ENCODE assay signal across 8 cellular contexts in genomic region chr19:11420429-11420893, GRCh38. TPM values are rescaled to one million over a fixed set of nuclear protein-coding genes. Genes with fewer than 3 reads are reported as not detected.
DNase-seq lines count a peak whose midpoint lies in the region; ATAC-seq and TF ChIP-seq lines count a peak whose summit lies in the region.
"Had no signal": no experiment of that assay in that cellular context is flagged by ENCODE, and none has a peak within 500 bp of the region (broad histone marks: within the 10 kb centered on the region; RNA-seq: fewer than 3 reads in every experiment).

No MANE protein-coding gene starts in this region.

- DNase-seq in activated naive CD4-positive, alpha-beta T cell treated with anti-CD3 and anti-CD28 coated beads for 36 hours: no peak
- DNase-seq in activated naive CD4-positive, alpha-beta T cell treated with anti-CD3 and anti-CD28 coated beads, Interleukin-2, amount 50 U/mL, for 16 hours: no peak
- DNase-seq in iPS DF 6.9 (ENCODE audit: low read depth, low spot score) (no peak), upper lobe of left lung (peak; percentile 48 to 83), NCI-H1436 treated with DMSO at 0.1 percent for 48 hours (lab: John Stamatoyannopoulos, UW) (no peak), NCI-H1092 (lab: John Stamatoyannopoulos, UW) (no peak)

- H3K27ac ChIP-seq in iPS DF 6.9 (ENCODE audit: low read length): no peak overlapping the region
- peak overlapping the region in 2 of 4 donors; percentile 44 to 61 for H3K27ac ChIP-seq in upper lobe of left lung
- H3K27ac ChIP-seq: foreskin keratinocyte had no signal

- H3K36me3 Mint-ChIP-seq in activated naive CD4-positive, alpha-beta T cell treated with anti-CD3 and anti-CD28 coated beads for 36 hours (ENCODE audit: low read depth): no peaks in the 10 kb centered on the region

- peaks cover 2% of the 10 kb centered on the region for H3K4me1 ChIP-seq in iPS DF 6.9 (ENCODE audit: control insufficient read depth, insufficient read depth, low read length)
- peaks cover 32 to 57% (median 48%) of the 10 kb centered on the region in 4 donors for H3K4me1 ChIP-seq in upper lobe of left lung

- H3K27ac Mint-ChIP-seq in activated naive CD4-positive, alpha-beta T cell treated with anti-CD3 and anti-CD28 coated beads for 36 hours: no peak overlapping the region

- peaks cover 41% of the 10 kb centered on the region for H3K4me1 Mint-ChIP-seq in activated naive CD4-positive, alpha-beta T cell treated with anti-CD3 and anti-CD28 coated beads for 36 hours (ENCODE audit: low read depth)

- no CpG with 5 or more reads among the region's 30 CpGs for WGBS in iPS DF 6.9 (ENCODE audit: insufficient coverage, insufficient read length)
- 3 to 7% methylated on average over 6 to 12 of the region's 30 CpGs for WGBS in upper lobe of left lung, 2 donors

- H3K9me3 ChIP-seq in iPS DF 6.9 (ENCODE audit: control insufficient read depth, insufficient read depth, low read length) (no peaks in the 10 kb centered on the region), upper lobe of left lung (no peaks in the 10 kb centered on the region)

- peaks cover 60% of the 10 kb centered on the region for H3K27me3 Mint-ChIP-seq in activated naive CD4-positive, alpha-beta T cell treated with anti-CD3 and anti-CD28 coated beads for 36 hours (ENCODE audit: low read depth)

- H3K4me3 ChIP-seq in iPS DF 6.9 (ENCODE audit: low read length) (peak overlapping the region; percentile 55; the same call in 1 of the 2 replicates), upper lobe of left lung (peak overlapping the region in 3 of 4 donors; percentile 36 to 46 (median 42))

- no peaks in the 10 kb centered on the region for H3K9me3 Mint-ChIP-seq in activated naive CD4-positive, alpha-beta T cell treated with anti-CD3 and anti-CD28 coated beads for 36 hours

- H3K4me3 Mint-ChIP-seq in activated naive CD4-positive, alpha-beta T cell treated with anti-CD3 and anti-CD28 coated beads for 36 hours: peak overlapping the region; percentile 45

- peak in 1 of 2 donors; percentile 51 for ATAC-seq in upper lobe of left lung (ENCODE audit: low FRiP score in 2 of 2)
- ATAC-seq: foreskin keratinocyte had no signal

- TF ChIP-seq CTCF in upper lobe of left lung (IDR thresholded peaks at IDR 0.05): no peak

- intact Hi-C loops in activated naive CD4-positive, alpha-beta T cell treated with anti-CD3 and anti-CD28 coated beads for 36 hours (cut with micrococcal nuclease): no loop called here

- CTCF ChIA-PET in activated naive CD4-positive, alpha-beta T cell treated with anti-CD3 and anti-CD28 coated beads for 36 hours (lab: Charles Lee): interaction anchor here (1.2 kb wide), 1 partner anchor 62 kb away, joined by 3 read pairs; no protein-coding TSS in a partner anchor

- no peaks in the 10 kb centered on the region for H3K27me3 ChIP-seq in iPS DF 6.9 (ENCODE audit: control insufficient read depth, insufficient read depth, low read length)
- H3K27me3 ChIP-seq in upper lobe of left lung: peaks cover 0 to 17% (median 2%) of the 10 kb centered on the region in 4 donors

- TF ChIP-seq POLR2A in upper lobe of left lung (IDR thresholded peaks at IDR 0.05): peak in 1 of 4 donors; percentile 6

- TF ChIP-seq EP300 in upper lobe of left lung (IDR thresholded peaks at IDR 0.05): no peak

- H3K36me3 ChIP-seq in iPS DF 6.9 (ENCODE audit: control insufficient read depth, insufficient read depth, low read length) (no peaks in the 10 kb centered on the region), upper lobe of left lung (no peaks in the 10 kb centered on the region)

RNA-seq across cellular contexts. Expression of gene RGL3, which starts 1.3 kb away (rescaled TPM):
- not detected for total RNA-seq in activated naive CD4-positive, alpha-beta T cell treated with anti-CD3 and anti-CD28 coated beads for 36 hours
- total RNA-seq in upper lobe of left lung: 100 to 1,000 TPM in 1 of 6 donors, 10 to 100 TPM in 5; 18.5 to 242 (median 44.6) TPM
- total RNA-seq: Daoy, foreskin keratinocyte had no signal

RNA-seq across cellular contexts. Expression of gene ODAD3, which starts 14.5 kb away (rescaled TPM):
- total RNA-seq in activated naive CD4-positive, alpha-beta T cell treated with anti-CD3 and anti-CD28 coated beads for 36 hours: under 1 TPM; 0.15 to 0.19 TPM
- total RNA-seq in upper lobe of left lung: 10 to 100 TPM in 1 of 6 donors, 1 to 10 TPM in 4, under 1 TPM in 1; 0.34 to 11.1 (median 4.1) TPM
- total RNA-seq: Daoy had no signal

RNA-seq across cellular contexts. Expression of gene PRKCSH, which starts 15.0 kb away (rescaled TPM):
- total RNA-seq in activated naive CD4-positive, alpha-beta T cell treated with anti-CD3 and anti-CD28 coated beads for 36 hours: 100 to 1,000 TPM; 234 to 237 TPM
- total RNA-seq in upper lobe of left lung: 100 to 1,000 TPM; 124 to 341 (median 187) TPM

RNA-seq across cellular contexts. Expression of gene EPOR, which starts 36.3 kb away (rescaled TPM):
- 1 to 10 TPM; 3.9 to 4.3 TPM for total RNA-seq in activated naive CD4-positive, alpha-beta T cell treated with anti-CD3 and anti-CD28 coated beads for 36 hours
- 10 to 100 TPM in 4 of 6 donors, 1 to 10 TPM in 2; 7.5 to 45.1 (median 15.5) TPM for total RNA-seq in upper lobe of left lung

RNA-seq across cellular contexts. Expression of gene SWSAP1, which starts 46.0 kb away (rescaled TPM):
- total RNA-seq in activated naive CD4-positive, alpha-beta T cell treated with anti-CD3 and anti-CD28 coated beads for 36 hours: 1 to 10 TPM; 1.1 to 2.1 TPM
- 10 to 100 TPM in 1 of 6 donors, 1 to 10 TPM in 4, under 1 TPM in 1; 0.89 to 13.6 (median 3.7) TPM for total RNA-seq in upper lobe of left lung

Comparison
In these comparisons a context has a peak if more than half of its experiments do, and no peak if none do; other contexts are left out.
1. DNase-seq: peak in upper lobe of left lung (2 of 2); none in activated naive CD4-positive, alpha-beta T cell treated with anti-CD3 and anti-CD28 coated beads for 36 hours (single experiment), activated naive CD4-positive, alpha-beta T cell treated with anti-CD3 and anti-CD28 coated beads, Interleukin-2, amount 50 U/mL, for 16 hours (single experiment), iPS DF 6.9 (single experiment), NCI-H1436 treated with DMSO at 0.1 percent for 48 hours (single experiment) and NCI-H1092 (single experiment).
2. RNA of gene RGL3, which starts 1.3 kb away (total RNA-seq): 18.5 to 242 TPM in upper lobe of left lung; not detected in activated naive CD4-positive, alpha-beta T cell treated with anti-CD3 and anti-CD28 coated beads for 36 hours; every median in the first group is over 10 times any median in the second.